21 cellular contexts compared by ENCODE assay signal in genomic region chr6:75757295-75757694, GRCh38. TPM values are rescaled to one million over a fixed set of nuclear protein-coding genes. Genes with fewer than 3 reads are reported as not detected.
DNase-seq lines count a peak whose midpoint lies in the region; ATAC-seq, FAIRE-seq and TF ChIP-seq lines count a peak whose summit lies in the region.
"Had no signal": no experiment of that assay in that cellular context is flagged by ENCODE, and none has a peak within 500 bp of the region (broad histone marks: within the 10 kb centered on the region; RNA-seq: fewer than 3 reads in every experiment).

No MANE protein-coding gene starts in this region.

- in situ Hi-C loops in IMR-90 (cut with MboI; ENCODE audit: low sequenced_read_pairs), result no loop called here

- peak overlapping the region; percentile 7; the same call in 1 of the 2 replicates for H3K27ac ChIP-seq in 22Rv1
- H3K27ac ChIP-seq in IMR-90 (ENCODE audit: insufficient read depth, low read length), result no peak overlapping the region
- no peak overlapping the region for H3K27ac ChIP-seq in keratinocyte (ENCODE audit: control insufficient read depth, insufficient read depth, low read length)
- no peak overlapping the region for H3K27ac ChIP-seq in trophoblast cell (ENCODE audit: low read depth, low read length)
- H3K27ac ChIP-seq: BLaER1, GM23248 had no signal

- no peak for TF ChIP-seq RAD21 in IMR-90 (IDR thresholded peaks at IDR 0.05; ENCODE audit: low read length)

- FAIRE-seq in keratinocyte (lab: Jason Lieb, UNC), result peak; percentile 5
- no peak for FAIRE-seq in GM12891 (lab: Jason Lieb, UNC)
- FAIRE-seq: GM12878, HTR-8/SVneo had no signal

- no TSS peak for BruUV-seq in IMR-90 (replicated peaks; lab: Mats Ljungman, UMichigan)

- no peak overlapping the region for H3K4me3 ChIP-seq in IMR-90 (ENCODE audit: insufficient read depth, low read depth, low read length)
- no peak overlapping the region for H3K4me3 ChIP-seq in keratinocyte (ENCODE audit: control insufficient read depth in 2 of 3, extremely low read depth in 1 of 3, insufficient read depth in 2 of 3, low read depth in 1 of 3, low read length in 3 of 3)
- no peak overlapping the region for H3K4me3 ChIP-seq in trophoblast cell (ENCODE audit: low read depth, low read length)
- H3K4me3 ChIP-seq: BLaER1, GM12878, GM23248, HAP-1 had no signal

- no peak for TF ChIP-seq CTCF in 22Rv1 (IDR thresholded peaks at IDR 0.05)
- TF ChIP-seq CTCF in IMR-90 (conservative IDR thresholded peaks at IDR 0.05; ENCODE audit: low read depth, low read length), result no peak
- TF ChIP-seq CTCF in keratinocyte (optimal IDR thresholded peaks at IDR 0.05 in 1 of 3, IDR thresholded peaks at IDR 0.05 in 1 of 3, conservative IDR thresholded peaks at IDR 0.05 in 1 of 3; ENCODE audit: extremely low read depth in 1 of 3, insufficient read depth in 2 of 3, low read length in 3 of 3), result no peak
- no peak for TF ChIP-seq CTCF in WTC11 (IDR thresholded peaks at IDR 0.05)

- no peaks in the 10 kb centered on the region for H3K9me3 ChIP-seq in IMR-90 (ENCODE audit: control insufficient read depth, insufficient read depth, low read length)
- no peaks in the 10 kb centered on the region for H3K9me3 ChIP-seq in keratinocyte (ENCODE audit: control insufficient read depth, low read depth, low read length)
- H3K9me3 ChIP-seq in trophoblast cell (ENCODE audit: insufficient read depth, low read depth, low read length), result no peaks in the 10 kb centered on the region
- H3K9me3 ChIP-seq: BLaER1, HAP-1 had no signal

- POLR2A ChIA-PET in IMR-90 (lab: Charles Lee; ENCODE audit: unreplicated experiment) (no interaction called here), WTC11 (lab: Charles Lee) (interaction anchor here (0.6 kb wide), 1 partner anchor 109 kb away, joined by 3 read pairs; no protein-coding TSS in a partner anchor)

- H3K56ac ChIP-seq in IMR-90 (ENCODE audit: extremely low read depth, insufficient read depth, low read length), result no peak overlapping the region

- no peak overlapping the region for H4K8ac ChIP-seq in IMR-90 (ENCODE audit: low read depth in 2 of 2, low read length in 2 of 2)
- H4K8ac ChIP-seq in trophoblast cell (ENCODE audit: low read depth, low read length), result no peak overlapping the region

- H2BK12ac ChIP-seq in trophoblast cell (ENCODE audit: low read length), result no peak overlapping the region

- no peak overlapping the region for H3K18ac ChIP-seq in IMR-90 (ENCODE audit: low read depth, low read length)
- no peak overlapping the region for H3K18ac ChIP-seq in trophoblast cell (ENCODE audit: low read length)

- H3K23ac ChIP-seq in IMR-90 (ENCODE audit: low read depth, low read length), result no peak overlapping the region
- peak overlapping the region; percentile 94 for H3K23ac ChIP-seq in trophoblast cell (ENCODE audit: low read length)

- H3K4me2 ChIP-seq in IMR-90 (ENCODE audit: low read depth, low read length) (no peak overlapping the region), keratinocyte (ENCODE audit: control insufficient read depth, extremely low read depth, insufficient read depth, low read depth, low read length) (no peak overlapping the region), trophoblast cell (ENCODE audit: low read length) (no peak overlapping the region)
- H3K4me2 ChIP-seq: BLaER1 had no signal

- H2BK120ac ChIP-seq in IMR-90 (ENCODE audit: low read depth, low read length) (no peak overlapping the region), trophoblast cell (ENCODE audit: insufficient read depth, low read length, poor library complexity) (no peak overlapping the region)

- H3K27me3 ChIP-seq in IMR-90 (ENCODE audit: control insufficient read depth, insufficient read depth, low read length) (no peaks in the 10 kb centered on the region), keratinocyte (ENCODE audit: control insufficient read depth, extremely low read depth, insufficient read depth, low read length) (no peaks in the 10 kb centered on the region), trophoblast cell (ENCODE audit: insufficient read depth, low read length) (no peaks in the 10 kb centered on the region)
- H3K27me3 ChIP-seq: BLaER1 had no signal

- H3K14ac ChIP-seq in IMR-90 (replicated peaks; ENCODE audit: low read depth, low read length) (no peak overlapping the region), trophoblast cell (ENCODE audit: low read length) (no peak overlapping the region)

- H4K20me1 ChIP-seq in IMR-90 (ENCODE audit: insufficient read depth, low read length), result no peaks in the 10 kb centered on the region; the same call in 1 of the 2 replicates
- no peaks in the 10 kb centered on the region for H4K20me1 ChIP-seq in keratinocyte (ENCODE audit: control insufficient read depth, extremely low read depth, insufficient read depth, low read length)
- H4K20me1 ChIP-seq: BLaER1 had no signal

- no peak overlapping the region for H4K12ac ChIP-seq in trophoblast cell (ENCODE audit: low read depth, low read length)

- WGBS in IMR-90 (ENCODE audit: extremely low coverage in 2 of 2, insufficient read length in 1 of 2), 2 experiments, result no CpG with 5 or more reads among the region's 3 CpGs
- WGBS in trophoblast cell (ENCODE audit: extremely low coverage, insufficient coverage, insufficient read length), result no CpG with 5 or more reads among the region's 3 CpGs

- H3K4me1 Mint-ChIP-seq in WTC11, result peaks cover 14% of the 10 kb centered on the region
- H3K4me1 Mint-ChIP-seq: CD14-positive monocyte had no signal

- peak overlapping the region; percentile 71 for H2AK5ac ChIP-seq in IMR-90 (ENCODE audit: low read depth, low read length)
- H2AK5ac ChIP-seq in trophoblast cell (ENCODE audit: low read length), result no peak overlapping the region

- dilution Hi-C loops in IMR-90 (cut with HindIII; ENCODE audit: low sequenced_read_pairs, unreplicated experiment) (no loop called here), keratinocyte (cut with MboI; ENCODE audit: extremely low pct_ligation_motif_present, low sequenced_read_pairs) (no loop called here)

- H3K9ac ChIP-seq in IMR-90 (ENCODE audit: low read depth, low read length), result no peak overlapping the region
- H3K9ac ChIP-seq in keratinocyte (ENCODE audit: control insufficient read depth, extremely low read depth, insufficient read depth, low read length), result no peak overlapping the region
- no peak overlapping the region for H3K9ac ChIP-seq in trophoblast cell (ENCODE audit: low read length)
- H3K9ac ChIP-seq: BLaER1, GM23248 had no signal

- DNase-seq in IMR-90 (no peak), keratinocyte (ENCODE audit: low read depth, low spot score) (no peak), trophoblast cell (no peak), GM12891 (ENCODE audit: insufficient read length, low spot score) (no peak), epidermal melanocyte (ENCODE audit: insufficient read length, low spot score) (no peak), WTC11 (ENCODE audit: low spot score) (no peak)
- DNase-seq: 8988T; CD4-positive, alpha-beta memory T cell; DMS 273 treated with DMSO at 0.1 percent for 48 hours; DMS53; DND-41; EL; GM23248; KG1 had no signal

- H3K79me2 ChIP-seq in keratinocyte (ENCODE audit: control insufficient read depth, insufficient read depth, low read length) (peaks cover 63% of the 10 kb centered on the region), trophoblast cell (ENCODE audit: control insufficient read depth, insufficient read depth, low read length, poor library complexity) (peaks cover 2% of the 10 kb centered on the region)

- H3K27me3 Mint-ChIP-seq in WTC11 (ENCODE audit: low read depth), result no peaks in the 10 kb centered on the region

- H3K36me3 Mint-ChIP-seq in WTC11, result no peaks in the 10 kb centered on the region
- H3K36me3 Mint-ChIP-seq: CD14-positive monocyte; CD4-positive, alpha-beta memory T cell had no signal

- TF ChIP-seq POLR2A in IMR-90 (IDR thresholded peaks at IDR 0.05; ENCODE audit: low read depth, low read length) (no peak), GM12891 (IDR thresholded peaks at IDR 0.05; ENCODE audit: low read depth, low read length) (no peak)

- ATAC-seq in IMR-90 (ENCODE audit: low read depth), result no peak
- no peak for ATAC-seq in HG03442 (IDR thresholded peaks at IDR 0.05; ENCODE audit: unreplicated experiment)
- ATAC-seq in WTC11, result no peak
- ATAC-seq: GM12878 had no signal

- H4K5ac ChIP-seq in IMR-90 (ENCODE audit: low read depth, low read length), result no peak overlapping the region

- peaks cover 18 to 40% of the 10 kb centered on the region in 2 experiments; a peak in 3 of 4 replicates for H3K79me1 ChIP-seq in IMR-90 (ENCODE audit: low read depth in 1 of 2, low read length in 2 of 2)
- no peaks in the 10 kb centered on the region for H3K79me1 ChIP-seq in trophoblast cell (ENCODE audit: low read length)

- no peak overlapping the region for H2AK9ac ChIP-seq in IMR-90 (replicated peaks; ENCODE audit: low read depth, low read length, poor library complexity)

- H2BK20ac ChIP-seq in IMR-90 (ENCODE audit: low read depth, low read length), result no peak overlapping the region

- H2BK5ac ChIP-seq in IMR-90 (ENCODE audit: low read depth, low read length, poor library complexity, severe bottlenecking) (no peak overlapping the region), trophoblast cell (ENCODE audit: low read depth, low read length, poor library complexity) (no peak overlapping the region)

- H2BK15ac ChIP-seq in IMR-90 (ENCODE audit: low read depth, low read length), result no peak overlapping the region

- no peak overlapping the region for H4K91ac ChIP-seq in IMR-90 (ENCODE audit: insufficient read depth, low read depth, low read length)
- H4K91ac ChIP-seq in trophoblast cell (ENCODE audit: low read depth, low read length), result no peak overlapping the region

- intact Hi-C loops in IMR-90 (cut with micrococcal nuclease), result loop anchor here (10.0 kb wide), 1 partner anchor 472 kb away; the partner anchor contains the start of gene TMEM30A

- H3K9me1 ChIP-seq in IMR-90 (ENCODE audit: insufficient read depth, low read length), result peaks cover 5% of the 10 kb centered on the region; the same call in 1 of the 2 replicates
- H3K9me1 ChIP-seq in keratinocyte (ENCODE audit: control insufficient read depth, extremely low read depth, insufficient read depth, low read length), result no peaks in the 10 kb centered on the region

- H3K4ac ChIP-seq in IMR-90 (ENCODE audit: low read depth, low read length) (no peak overlapping the region), trophoblast cell (ENCODE audit: low read depth, low read length) (no peak overlapping the region)

- H3K4me3 Mint-ChIP-seq in WTC11, result no peak overlapping the region
- H3K4me3 Mint-ChIP-seq: CD4-positive, alpha-beta memory T cell had no signal

- CTCF ChIA-PET in IMR-90 (lab: Yijun Ruan, JAX) (no interaction called here), WTC11 (lab: Charles Lee) (no interaction called here)

- H2AFZ ChIP-seq in IMR-90 (replicated peaks; ENCODE audit: low read length, poor library complexity) (no peak overlapping the region), keratinocyte (ENCODE audit: control insufficient read depth, low read length) (no peak overlapping the region), trophoblast cell (ENCODE audit: insufficient read depth, low read length, poor library complexity) (no peak overlapping the region)
- H2AFZ ChIP-seq: GM23248 had no signal

- peaks cover 5% of the 10 kb centered on the region for H3K4me1 ChIP-seq in IMR-90 (ENCODE audit: control insufficient read depth, insufficient read depth, low read length)
- H3K4me1 ChIP-seq in keratinocyte (ENCODE audit: control insufficient read depth, extremely low read depth, insufficient read depth, low read length), result peaks cover 15% of the 10 kb centered on the region
- no peaks in the 10 kb centered on the region for H3K4me1 ChIP-seq in trophoblast cell (ENCODE audit: control insufficient read depth in 1 of 2, insufficient read depth in 2 of 2, low read length in 2 of 2)

- no peak overlapping the region for H3K27ac Mint-ChIP-seq in WTC11
- H3K27ac Mint-ChIP-seq: CD14-positive monocyte; CD4-positive, alpha-beta memory T cell had no signal

- H3K9me3 Mint-ChIP-seq in WTC11, result no peaks in the 10 kb centered on the region
- H3K9me3 Mint-ChIP-seq: CD4-positive, alpha-beta memory T cell had no signal

- H3K36me3 ChIP-seq in IMR-90 (ENCODE audit: control insufficient read depth, insufficient read depth, low read length) (no peaks in the 10 kb centered on the region), keratinocyte (ENCODE audit: control insufficient read depth in 2 of 2, extremely low read depth in 1 of 2, insufficient read depth in 2 of 2, low read length in 2 of 2) (no peaks in the 10 kb centered on the region), trophoblast cell (ENCODE audit: control insufficient read depth in 1 of 2, insufficient read depth in 2 of 2, low read length in 2 of 2) (no peaks in the 10 kb centered on the region)
- H3K36me3 ChIP-seq: BLaER1, HAP-1 had no signal

RNA-seq across cellular contexts. Expression of gene MYO6, which starts 8.3 kb away (rescaled TPM):
- total RNA-seq in IMR-90 (2012; rRNA removed) (6.8 and 9.4 TPM in 2 replicates), WTC11 (2021) (32.6 to 40.5 TPM (median 40.5 TPM) in 3 replicates)
- polyA plus RNA-seq in IMR-90 (2012; rRNA removed) (5.4 and 6.1 TPM in 2 replicates), keratinocyte (16.2 to 24.5 TPM (median 20.5 TPM) in 3 replicates)
- 1.5 and 2.5 TPM in 2 replicates for polyA plus RNA-seq in IMR-90 (2012; cell fraction: cytosol; rRNA removed)
- polyA plus RNA-seq in IMR-90 (2012; cell fraction: nucleus; rRNA removed; ENCODE audit: low replicate concordance), result 2.7 and 11.1 TPM in 2 replicates
- polyA plus RNA-seq in keratinocyte (2011; ENCODE audit: low read depth), result 69.8 TPM
- 12.1 and 20.2 TPM in 2 replicates for polyA plus RNA-seq in keratinocyte (2011; cell fraction: cytosol; rRNA removed)
- 37.3 and 51.3 TPM in 2 replicates for polyA plus RNA-seq in keratinocyte (2011; cell fraction: nucleus; rRNA removed)
- polyA plus RNA-seq in keratinocyte (2012; ENCODE audit: low replicate concordance), result 29.1 and 41.2 TPM in 2 replicates
- polyA minus RNA-seq in keratinocyte, result 5.7 to 29.6 TPM (median 15.6 TPM) in 3 replicates
- polyA minus RNA-seq in keratinocyte (2011; cell fraction: cytosol; rRNA and poly(A)+ RNA removed), result 14.0 TPM
- 25.4 and 52.7 TPM in 2 replicates for polyA minus RNA-seq in keratinocyte (2011; cell fraction: nucleus; rRNA and poly(A)+ RNA removed)
- polyA plus RNA-seq in trophoblast cell (2013), result 73.1 and 74.5 TPM in 2 replicates
- polyA plus RNA-seq in GM12891 (2012; ENCODE audit: low read depth, missing spikeins), result 1.8 TPM
- polyA plus RNA-seq: CD14-positive monocyte had no signal
